Comparison of ENCODE assay signal across 8 cellular contexts in genomic region chr3:129282727-129283327, GRCh38. TPM values are rescaled to one million over a fixed set of nuclear protein-coding genes. Genes with fewer than 3 reads are reported as not detected.
DNase-seq lines count a peak whose midpoint lies in the region; ATAC-seq, FAIRE-seq and TF ChIP-seq lines count a peak whose summit lies in the region.

No MANE protein-coding gene starts in this region.

- H3K18ac ChIP-seq in mesendoderm (ENCODE audit: low read length), result no peak overlapping the region

- peaks cover 8% of the 10 kb centered on the region; the same call in 2 of the 3 replicates for H3K36me3 ChIP-seq in K562 (ENCODE audit: control insufficient read depth, insufficient read depth, low read length)
- no peaks in the 10 kb centered on the region for H3K36me3 ChIP-seq in mesendoderm (ENCODE audit: control insufficient read depth, insufficient read depth, low read length)

- no peak for TF ChIP-seq POLR2A in K562 (conservative IDR thresholded peaks at IDR 0.05)

- no peak for FAIRE-seq in K562 (lab: Jason Lieb, UNC)

- H3K4me3 ChIP-seq in GM08714 (ENCODE audit: low read length) (peak overlapping the region; percentile 6; the same call in 1 of the 2 replicates), K562 (no peak overlapping the region), mesendoderm (ENCODE audit: low read length) (no peak overlapping the region)

- H3K27me3 ChIP-seq in K562 (ENCODE audit: control insufficient read depth in 2 of 2, insufficient read depth in 2 of 2, low read length in 2 of 2) (no peaks in the 10 kb centered on the region), mesendoderm (ENCODE audit: insufficient read depth, low read length, poor library complexity) (no peaks in the 10 kb centered on the region)

- H3K79me2 ChIP-seq in K562 (ENCODE audit: control insufficient read depth, insufficient read depth, low read length), result peaks cover 20% of the 10 kb centered on the region
- H3K79me2 ChIP-seq in mesendoderm (ENCODE audit: control insufficient read depth, insufficient read depth, low read length), result no peaks in the 10 kb centered on the region

- intact Hi-C loops in K562 (cut with micrococcal nuclease), result no loop called here

- H2BK120ac ChIP-seq in mesendoderm (ENCODE audit: low read depth, low read length), result no peak overlapping the region

- H2AK5ac ChIP-seq in mesendoderm (ENCODE audit: low read length), result no peak overlapping the region

- H2AFZ ChIP-seq in K562 (ENCODE audit: low read depth, low read length), result no peak overlapping the region

- TF ChIP-seq CTCF in K562 (IDR thresholded peaks at IDR 0.05 in 2 of 3, conservative IDR thresholded peaks at IDR 0.05 in 1 of 3; ENCODE audit: insufficient read depth in 2 of 3, low read depth in 1 of 3, low read length in 3 of 3), result no peak

- H4K20me1 ChIP-seq in K562 (replicated peaks; ENCODE audit: control insufficient read depth, insufficient read depth, low read length), result no peaks in the 10 kb centered on the region

- no peak overlapping the region for H3K4ac ChIP-seq in mesendoderm (ENCODE audit: low read depth, low read length)

- H3K9me1 ChIP-seq in K562 (ENCODE audit: control insufficient read depth, insufficient read depth, low read length), result no peaks in the 10 kb centered on the region

- POLR2A ChIA-PET in K562 (lab: Yijun Ruan, JAX), result interaction anchor here (1.0 to 1.5 kb wide), 2 partner anchors 9 to 32 kb away, joined by 4 to 8 read pairs; no protein-coding TSS in a partner anchor

- no peak overlapping the region for H3K4me2 ChIP-seq in K562 (ENCODE audit: insufficient read depth, low read length)
- no peak overlapping the region for H3K4me2 ChIP-seq in mesendoderm (ENCODE audit: low read length)

- no peak overlapping the region for H3K9ac ChIP-seq in K562 (ENCODE audit: insufficient read depth in 1 of 2, low read depth in 2 of 2, low read length in 2 of 2)
- no peak overlapping the region for H3K9ac ChIP-seq in mesendoderm (ENCODE audit: low read length)

- peak; percentile 56 for DNase-seq in HPDE6-E6E7 (ENCODE audit: extremely low spot score)
- no peak for DNase-seq in K562 (ENCODE audit: extremely low read depth in 1 of 4, low spot score in 3 of 4)
- no peak for DNase-seq in SKM-1 (lab: John Stamatoyannopoulos, UW; ENCODE audit: unreplicated experiment)
- no peak for DNase-seq in G401 (ENCODE audit: low spot score)
- DNase-seq in NCI-H226, result no peak
- no peak for DNase-seq in mesendoderm

- 57% methylated on average over 6 of the region's 6 CpGs for WGBS in K562 (ENCODE audit: insufficient coverage, low coverage, missing lambda C conversion rate)
- WGBS in mesendoderm (ENCODE audit: extremely low coverage, insufficient coverage, low lambda C conversion rate), result no CpG with 5 or more reads among the region's 6 CpGs

- H4K5ac ChIP-seq in mesendoderm (ENCODE audit: low read length), result no peak overlapping the region

- H3K9me3 ChIP-seq in K562 (replicated peaks; ENCODE audit: control insufficient read depth, insufficient read depth, low read depth, low read length), result no peaks in the 10 kb centered on the region

- H3K56ac ChIP-seq in mesendoderm (ENCODE audit: low read length), result no peak overlapping the region

- H3K27ac ChIP-seq in K562 (ENCODE audit: extremely low read depth, low read depth, low read length) (no peak overlapping the region), mesendoderm (ENCODE audit: low read depth, low read length) (no peak overlapping the region)

- H2BK15ac ChIP-seq in mesendoderm (replicated peaks; ENCODE audit: low read depth), result no peak overlapping the region

- ATAC-seq in GM21423 (IDR thresholded peaks at IDR 0.05; ENCODE audit: unreplicated experiment), result peak; percentile 61
- no peak for ATAC-seq in K562

- H3K4me1 ChIP-seq in K562 (replicated peaks in 1 of 2; ENCODE audit: control insufficient read depth in 2 of 2, insufficient read depth in 2 of 2, low read length in 2 of 2), result peaks cover 8 to 12% of the 10 kb centered on the region in 2 experiments; a peak in 4 of 5 replicates
- H3K4me1 ChIP-seq in mesendoderm (ENCODE audit: control insufficient read depth, low read depth, low read length), result peaks cover 4% of the 10 kb centered on the region

- TF ChIP-seq RAD21 in K562 (CRISPR knock-in tag; conservative IDR thresholded peaks at IDR 0.05 in 1 of 2, IDR thresholded peaks at IDR 0.05 in 1 of 2), result no peak

- TF ChIP-seq EP300 in K562 (IDR thresholded peaks at IDR 0.05; ENCODE audit: low read length), result no peak

- H3K79me1 ChIP-seq in mesendoderm (ENCODE audit: low read length), result peaks cover 1% of the 10 kb centered on the region

- in situ Hi-C loops in K562 (cut with MboI), result no loop called here
- in situ Hi-C loops in G401 (cut with HindIII; ENCODE audit: low sequenced_read_pairs), result no loop called here

- no peak overlapping the region for H2BK5ac ChIP-seq in mesendoderm (ENCODE audit: low read length)

- CTCF ChIA-PET in K562 (lab: Yijun Ruan, JAX; ENCODE audit: low intra/inter-chr PET ratio), result no interaction called here

- TSS peak; percentile 10 for BruUV-seq in K562 (replicated peaks; lab: Mats Ljungman, UMichigan)

- H3K23ac ChIP-seq in mesendoderm (ENCODE audit: low read length), result no peak overlapping the region

- no peak overlapping the region for H4K8ac ChIP-seq in mesendoderm (ENCODE audit: low read depth, low read length)

TF ChIP-seq in K562, 482 proteins besides CTCF, POLR2A, EP300 and RAD21 (continues in another document):
- TF ChIP-seq ZNF512 (tag; IDR thresholded peaks at IDR 0.05) (no peak), NCOA4 (IDR thresholded peaks at IDR 0.05; ENCODE audit: partially characterized antibody) (no peak), BACH1 (tag; IDR thresholded peaks at IDR 0.05) (no peak), KAT7 (CRISPR knock-in tag; IDR thresholded peaks at IDR 0.05; ENCODE audit: borderline replicate concordance) (no peak), ADNP (tag; IDR thresholded peaks at IDR 0.05) (no peak), CBFA2T3 (IDR thresholded peaks at IDR 0.05) (no peak), HLTF (IDR thresholded peaks at IDR 0.05) (no peak), LCOR (CRISPR knock-in tag; IDR thresholded peaks at IDR 0.05) (no peak), ZNF717 (CRISPR knock-in tag; IDR thresholded peaks at IDR 0.05) (no peak)

RNA-seq across cellular contexts. Expression of gene HMCES, which starts 4.2 kb away (rescaled TPM):
- 5.1 and 8.1 TPM in 2 replicates for total RNA-seq in K562 (2011; cell fraction: chromatin; rRNA removed; ENCODE audit: low replicate concordance)
- total RNA-seq in K562 (2011; cell fraction: nucleolus; rRNA removed), result 6.2 and 9.0 TPM in 2 replicates
- total RNA-seq in K562 (2011; cell fraction: nucleoplasm; rRNA removed), result 5.4 and 7.0 TPM in 2 replicates
- total RNA-seq in K562 (2014; rRNA removed) (23.5 and 36.1 TPM in 2 replicates), K562 (2014; rRNA removed; fragmentation: Illumina TruSeq; extraction: Trizol) (18.8 and 20.2 TPM in 2 replicates), K562 (2015; rRNA removed; fragmentation: Illumina TruSeq; extraction: Trizol) (18.1 and 20.6 TPM in 2 replicates), K562 (2021) (34.7 and 42.6 TPM in 2 replicates)
- polyA plus RNA-seq in K562 (2011; rRNA removed) (21.7 and 24.8 TPM in 2 replicates), K562 (2014; fragmentation: Illumina TruSeq; extraction: Trizol) (45.3 and 46.9 TPM in 2 replicates), K562 (2014; fragmentation: Nextera tagmentation; extraction: Ambion mirVana) (10 to 100 TPM; 23.0 to 25.2 TPM), K562 (2014; rRNA removed) (26.7 and 27.6 TPM in 2 replicates)
- polyA plus RNA-seq in K562 (2011; cell fraction: cytosol; rRNA removed), result 15.4 and 17.0 TPM in 2 replicates
- 12.7 and 14.4 TPM in 2 replicates for polyA plus RNA-seq in K562 (2011; cell fraction: nucleus; rRNA removed)
- polyA plus RNA-seq in K562 (2012), result 34.9 and 43.6 TPM in 2 replicates
- polyA minus RNA-seq in K562 (2011; rRNA and poly(A)+ RNA removed), result 14.1 and 16.4 TPM in 2 replicates
- polyA minus RNA-seq in K562 (2011; cell fraction: cytosol; rRNA and poly(A)+ RNA removed), result 13.3 and 19.9 TPM in 2 replicates
- polyA minus RNA-seq in K562 (2011; cell fraction: nucleus; rRNA and poly(A)+ RNA removed), result 4.2 and 6.3 TPM in 2 replicates
- 33.0 and 40.6 TPM in 2 replicates for total RNA-seq in G401 (2014; rRNA removed; shearing (Covaris generic))
- 25.1 TPM for polyA plus RNA-seq in mesendoderm (2013, experiment 1 of 2)
- 25.3 TPM for polyA plus RNA-seq in mesendoderm (2013, experiment 2 of 2)

RNA-seq across cellular contexts. Expression of gene COPG1, which starts 33.4 kb away (rescaled TPM):
- total RNA-seq in K562 (2011; cell fraction: chromatin; rRNA removed; ENCODE audit: low replicate concordance), result 181 and 256 TPM in 2 replicates
- 148 and 149 TPM in 2 replicates for total RNA-seq in K562 (2011; cell fraction: nucleolus; rRNA removed)
- 109 and 139 TPM in 2 replicates for total RNA-seq in K562 (2011; cell fraction: nucleoplasm; rRNA removed)
- total RNA-seq in K562 (2014; rRNA removed), result 88.0 and 96.4 TPM in 2 replicates
- 73.9 and 74.6 TPM in 2 replicates for total RNA-seq in K562 (2014; rRNA removed; fragmentation: Illumina TruSeq; extraction: Trizol)
- total RNA-seq in K562 (2015; rRNA removed; fragmentation: Illumina TruSeq; extraction: Trizol), result 62.0 and 65.1 TPM in 2 replicates
- total RNA-seq in K562 (2021), result 85.4 and 94.8 TPM in 2 replicates
- polyA plus RNA-seq in K562 (2011; rRNA removed), result 40.3 and 73.4 TPM in 2 replicates
- polyA plus RNA-seq in K562 (2011; cell fraction: cytosol; rRNA removed), result 47.0 and 48.0 TPM in 2 replicates
- polyA plus RNA-seq in K562 (2011; cell fraction: nucleus; rRNA removed), result 111 and 116 TPM in 2 replicates
- polyA plus RNA-seq in K562 (2012), result 82.5 and 120 TPM in 2 replicates
- 56.8 and 62.4 TPM in 2 replicates for polyA plus RNA-seq in K562 (2014; fragmentation: Illumina TruSeq; extraction: Trizol)
- polyA plus RNA-seq in K562 (2014; fragmentation: Nextera tagmentation; extraction: Ambion mirVana), result 100 to 1,000 TPM in 1 of 2 experiments, 10 to 100 TPM in 1; 40.6 to 105 TPM
- polyA plus RNA-seq in K562 (2014; rRNA removed), result 37.1 and 47.9 TPM in 2 replicates
- polyA minus RNA-seq in K562 (2011; rRNA and poly(A)+ RNA removed), result 115 and 157 TPM in 2 replicates
- polyA minus RNA-seq in K562 (2011; cell fraction: cytosol; rRNA and poly(A)+ RNA removed), result 70.3 and 92.6 TPM in 2 replicates
- polyA minus RNA-seq in K562 (2011; cell fraction: nucleus; rRNA and poly(A)+ RNA removed), result 59.0 and 102 TPM in 2 replicates
- total RNA-seq in G401 (2014; rRNA removed; shearing (Covaris generic)), result 36.4 and 68.0 TPM in 2 replicates
- 44.8 TPM for polyA plus RNA-seq in mesendoderm (2013, experiment 1 of 2)
- 44.9 TPM for polyA plus RNA-seq in mesendoderm (2013, experiment 2 of 2)
